In the genomic region with DNA sequence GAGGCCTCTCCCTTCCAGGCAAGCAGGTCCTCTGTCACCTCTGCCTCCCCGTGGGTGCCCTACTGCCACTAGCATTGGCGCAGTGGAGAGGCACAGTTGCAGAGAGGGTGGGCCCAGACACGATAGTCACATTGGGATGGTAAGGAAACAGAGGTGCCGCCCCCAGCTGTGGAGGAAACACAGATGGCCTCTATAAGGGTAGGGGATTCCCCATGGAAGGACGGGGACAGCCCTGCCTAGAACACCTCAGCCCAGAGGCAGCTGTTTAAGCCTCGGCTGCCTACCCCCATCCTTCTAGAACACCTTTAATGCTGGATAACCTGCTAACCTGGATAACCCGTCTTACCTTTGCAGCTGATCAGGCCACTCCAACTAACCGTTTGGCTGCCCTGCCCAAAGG, we compare ENCODE assay signal across 16 cellular contexts.
"Had no signal": no experiment of that assay in that cellular context is flagged by ENCODE, and none has a peak within 500 bp of the region (broad histone marks: within the 10 kb centered on the region; RNA-seq: fewer than 3 reads in every experiment).

No MANE protein-coding gene starts in this region.

- H3K4me1 ChIP-seq: foreskin keratinocyte, lower lobe of right lung, vagina had no signal

- FAIRE-seq: bronchial epithelial cell had no signal

- H3K4me3 Mint-ChIP-seq: dendritic cell treated with granulocyte-macrophage colony-stimulating factor and Interleukin-4, amounts not matched to agents 40 ng/mL and 50 ng/mL, for 4 days; mesothelial cell of epicardium; T-cell had no signal

- H3K9me3 Mint-ChIP-seq: dendritic cell treated with granulocyte-macrophage colony-stimulating factor and Interleukin-4, amounts not matched to agents 40 ng/mL and 50 ng/mL, for 4 days; mesothelial cell of epicardium; T-cell had no signal

- H3K4me1 Mint-ChIP-seq: mesothelial cell of epicardium had no signal

- H3K9me3 ChIP-seq: lower lobe of right lung, ovary, tibial nerve, vagina had no signal

- H3K36me3 Mint-ChIP-seq: mesothelial cell of epicardium, T-cell had no signal

- H3K4me3 ChIP-seq: lower lobe of right lung, ovary, tibial nerve, vagina had no signal

- ATAC-seq: foreskin keratinocyte, left cardiac atrium, lower lobe of right lung, sciatic nerve, T-cell had no signal

- H3K36me3 ChIP-seq: lower lobe of right lung, ovary had no signal

- DNase-seq: activated CD4-positive, alpha-beta T cell treated with anti-CD3 and anti-CD28 coated beads for 1 hour; activated CD8-positive, alpha-beta memory T cell treated with anti-CD3 and anti-CD28 coated beads for 24 hours; activated gamma-delta T cell treated with Interleukin-2 at 50 U/mL for 16 hours; effector memory CD4-positive, alpha-beta T cell; foreskin keratinocyte; left cardiac atrium; lower lobe of right lung; ovary; T-helper 9 cell had no signal

- H3K27ac Mint-ChIP-seq: dendritic cell treated with granulocyte-macrophage colony-stimulating factor and Interleukin-4, amounts not matched to agents 40 ng/mL and 50 ng/mL, for 4 days; mesothelial cell of epicardium; T-cell had no signal

- H3K27me3 ChIP-seq: ovary, vagina had no signal

- H3K27ac ChIP-seq: foreskin keratinocyte, lower lobe of right lung, ovary, tibial nerve, vagina had no signal
